Comparison of ENCODE assay signal across 8 cellular contexts in genomic region chr17:74211141-74211928, GRCh38. TPM values are rescaled to one million over a fixed set of nuclear protein-coding genes. Genes with fewer than 3 reads are reported as not detected.
DNase-seq lines count a peak whose midpoint lies in the region; ATAC-seq and TF ChIP-seq lines count a peak whose summit lies in the region.

No MANE protein-coding gene starts in this region.

- H3K4me3 ChIP-seq in CD8-positive, alpha-beta memory T cell (ENCODE audit: low read length) = no peak overlapping the region
- no peak overlapping the region for H3K4me3 ChIP-seq in NB4 (ENCODE audit: low read depth, low read length)
- H3K4me3 ChIP-seq in brain microvascular endothelial cell (ENCODE audit: low read depth, low read length) = peak overlapping the region; percentile 62
- H3K4me3 ChIP-seq in mucosa of rectum (ENCODE audit: low read length in 2 of 2) = peak overlapping the region; percentile 32 to 81

- CTCF ChIA-PET in CD8-positive, alpha-beta memory T cell (lab: Charles Lee) = interaction anchor here (0.8 to 3.3 kb wide), 15 partner anchors 9 to 321 kb away, joined by 3 to 13 read pairs (median 3); partner anchors contain the start of genes BTBD17 and CD300LB

- peak; percentile 3 for TF ChIP-seq POLR2A in NB4 (IDR thresholded peaks at IDR 0.05; ENCODE audit: extremely low read depth, insufficient read length)

- peak overlapping the region; percentile 39 for H3K27ac ChIP-seq in CD8-positive, alpha-beta memory T cell (ENCODE audit: low read depth, low read length)
- H3K27ac ChIP-seq in brain microvascular endothelial cell (peak overlapping the region; percentile 8), mucosa of rectum (ENCODE audit: low read depth in 2 of 2, low read length in 2 of 2) (no peak overlapping the region)

- POLR2A ChIA-PET in CD8-positive, alpha-beta memory T cell (lab: Charles Lee) = interaction anchor here (0.5 to 3.0 kb wide), 4 partner anchors 9 to 85 kb away, joined by 3 to 9 read pairs (median 4); no protein-coding TSS in a partner anchor

- no peaks in the 10 kb centered on the region for H3K27me3 ChIP-seq in CD8-positive, alpha-beta memory T cell (ENCODE audit: insufficient read depth, low read length, poor library complexity, severe bottlenecking)
- H3K27me3 ChIP-seq in brain microvascular endothelial cell (replicated peaks) (no peaks in the 10 kb centered on the region), mucosa of rectum (ENCODE audit: control insufficient read depth in 2 of 2, insufficient read depth in 2 of 2, low read length in 2 of 2) (peaks cover 7 to 8% of the 10 kb centered on the region in 2 donors)

- no peak for TF ChIP-seq CTCF in NB4 (IDR thresholded peaks at IDR 0.05; ENCODE audit: low read depth, low read length)
- TF ChIP-seq CTCF in brain microvascular endothelial cell (IDR thresholded peaks at IDR 0.05; ENCODE audit: low read depth, low read length, missing control alignments) = no peak

- H3K4me1 ChIP-seq in CD8-positive, alpha-beta memory T cell (ENCODE audit: insufficient read depth, low read length) = peaks cover 40% of the 10 kb centered on the region
- H3K4me1 ChIP-seq in mucosa of rectum (ENCODE audit: control insufficient read depth in 2 of 2, insufficient read depth in 2 of 2, low read length in 2 of 2) = peaks cover 19 to 44% of the 10 kb centered on the region in 2 donors

- intact Hi-C loops in sciatic nerve (cut with DNase I) = loop anchor here (5.0 kb wide), 1 partner anchor 86 kb away; no protein-coding TSS in a partner anchor

- H3K36me3 ChIP-seq in CD8-positive, alpha-beta memory T cell (ENCODE audit: insufficient read depth, low read length) = peaks cover 29% of the 10 kb centered on the region
- H3K36me3 ChIP-seq in brain microvascular endothelial cell (replicated peaks) (peaks cover 45% of the 10 kb centered on the region), mucosa of rectum (ENCODE audit: control insufficient read depth in 2 of 2, insufficient read depth in 2 of 2, low read length in 2 of 2) (peaks cover 23 to 34% of the 10 kb centered on the region in 2 donors)

- H3K4me3 Mint-ChIP-seq in CD8-positive, alpha-beta memory T cell = peak overlapping the region; percentile 87 to 95 (median 90)

- ATAC-seq in sciatic nerve (no peak), HG02852 (IDR thresholded peaks at IDR 0.05; ENCODE audit: unreplicated experiment) (no peak)

- H3K9me3 Mint-ChIP-seq in CD8-positive, alpha-beta memory T cell = no peaks in the 10 kb centered on the region

- DNase-seq in CD8-positive, alpha-beta memory T cell = no peak
- peak; percentile 40 for DNase-seq in NB4 (ENCODE audit: low read depth)
- DNase-seq in brain microvascular endothelial cell = no peak
- no peak for DNase-seq in sciatic nerve (ENCODE audit: low spot score)
- DNase-seq in activated gamma-delta T cell (lab: John Stamatoyannopoulos, UW) = no peak
- no peak for DNase-seq in occipital lobe (lab: John Stamatoyannopoulos, UW)

- peaks cover 0 to 3% of the 10 kb centered on the region in 2 donors for H3K27me3 Mint-ChIP-seq in CD8-positive, alpha-beta memory T cell

- H3K36me3 Mint-ChIP-seq in CD8-positive, alpha-beta memory T cell = peaks cover 0 to 47% (median 8%) of the 10 kb centered on the region in 3 donors

- in situ Hi-C loops in brain microvascular endothelial cell (cut with HindIII; ENCODE audit: low pct_ligation_motif_present, low sequenced_read_pairs) = no loop called here

- H3K4me1 Mint-ChIP-seq in CD8-positive, alpha-beta memory T cell = peaks cover 53 to 84% (median 61%) of the 10 kb centered on the region in 3 donors

- peak overlapping the region in 7 of 8 donors; percentile 72 to 100 (median 81) for H3K27ac Mint-ChIP-seq in CD8-positive, alpha-beta memory T cell

- H3K9me3 ChIP-seq in CD8-positive, alpha-beta memory T cell (ENCODE audit: low read length) = no peaks in the 10 kb centered on the region
- no peaks in the 10 kb centered on the region for H3K9me3 ChIP-seq in mucosa of rectum (ENCODE audit: control insufficient read depth in 2 of 2, low read length in 2 of 2)

- H3K9ac ChIP-seq in mucosa of rectum (ENCODE audit: low read depth in 1 of 2, low read length in 2 of 2) = no peak overlapping the region

RNA-seq across cellular contexts. Expression of gene TTYH2, which starts 2.0 kb away (rescaled TPM):
- total RNA-seq in CD8-positive, alpha-beta memory T cell = 10 to 100 TPM; 17.1 to 17.4 TPM
- polyA plus RNA-seq in CD8-positive, alpha-beta memory T cell = 6.0 TPM
- total RNA-seq in sciatic nerve (46.7 TPM), occipital lobe (8.3 TPM)

RNA-seq across cellular contexts. Expression of gene RPL38, which starts 7.9 kb away (rescaled TPM):
- total RNA-seq in CD8-positive, alpha-beta memory T cell = 1,000 to 10,000 TPM; 1,457 to 1,489 TPM
- 1,839 TPM for polyA plus RNA-seq in CD8-positive, alpha-beta memory T cell
- total RNA-seq in sciatic nerve = 796 TPM
- total RNA-seq in occipital lobe = 4,341 TPM

Comparison
In these comparisons a context has a peak if more than half of its experiments do, and no peak if none do; other contexts are left out.
1. H3K27ac ChIP-seq: peak in CD8-positive, alpha-beta memory T cell (single experiment) and brain microvascular endothelial cell (single experiment); none in mucosa of rectum (0 of 2).
2. H3K4me3 ChIP-seq: peak in brain microvascular endothelial cell (single experiment) and mucosa of rectum (2 of 2); none in CD8-positive, alpha-beta memory T cell (single experiment) and NB4 (single experiment).